ENCODE assay signal across 11 cellular contexts in genomic region chrX:10176121-10177003, GRCh38. TPM values are rescaled to one million over a fixed set of nuclear protein-coding genes. Genes with fewer than 3 reads are reported as not detected.
DNase-seq lines count a peak whose midpoint lies in the region; ATAC-seq, FAIRE-seq and TF ChIP-seq lines count a peak whose summit lies in the region.
"Had no signal": no experiment of that assay in that cellular context is flagged by ENCODE, and none has a peak within 500 bp of the region (broad histone marks: within the 10 kb centered on the region; RNA-seq: fewer than 3 reads in every experiment).

No MANE protein-coding gene starts in this region.

- H3K4me3 Mint-ChIP-seq in CD14-positive monocyte (peak overlapping the region; percentile 48 to 62), astrocyte (ENCODE audit: unreplicated experiment) (no peak overlapping the region)

- TF ChIP-seq CTCF in CD14-positive monocyte (IDR thresholded peaks at IDR 0.05) (no peak), astrocyte (IDR thresholded peaks at IDR 0.05; ENCODE audit: insufficient read depth, low read depth, low read length) (no peak), mucosa of descending colon (IDR thresholded peaks at IDR 0.05) (no peak)

- H3K36me3 ChIP-seq in astrocyte (ENCODE audit: insufficient read depth, low read length) (no peaks in the 10 kb centered on the region), mucosa of descending colon (ENCODE audit: low read depth) (no peaks in the 10 kb centered on the region)

- H3K9me3 Mint-ChIP-seq in CD14-positive monocyte = peaks cover 0 to 2% (median 0%) of the 10 kb centered on the region in 7 donors
- no peaks in the 10 kb centered on the region for H3K9me3 Mint-ChIP-seq in astrocyte (ENCODE audit: unreplicated experiment)

- peak overlapping the region; percentile 78 for H3K9ac ChIP-seq in astrocyte (ENCODE audit: low read length)

- peak; percentile 86 for ATAC-seq in HG03442 (IDR thresholded peaks at IDR 0.05; ENCODE audit: unreplicated experiment)
- ATAC-seq in mucosa of descending colon = peak; percentile 77
- ATAC-seq in GM19023 (IDR thresholded peaks at IDR 0.05; ENCODE audit: unreplicated experiment) = no peak

- H3K4me3 ChIP-seq in astrocyte (ENCODE audit: insufficient read depth, low read depth, low read length) (no peak overlapping the region), mucosa of descending colon (no peak overlapping the region)

- H3K27me3 Mint-ChIP-seq in CD14-positive monocyte (ENCODE audit: low read depth in 3 of 3) (peaks cover 2 to 11% (median 3%) of the 10 kb centered on the region in 3 donors), astrocyte (ENCODE audit: low read depth, unreplicated experiment) (no peaks in the 10 kb centered on the region)

- no peak overlapping the region for H3K4me2 ChIP-seq in astrocyte (ENCODE audit: low read length)

- DNase-seq in CD14-positive monocyte (ENCODE audit: low spot score) = no peak
- DNase-seq in astrocyte (ENCODE audit: low read depth) = no peak
- DNase-seq in mucosa of descending colon = peak in 1 of 3 donors; percentile 14
- no peak for DNase-seq in NCI-H2081 treated with DMSO at 0.1 percent for 48 hours (lab: John Stamatoyannopoulos, UW)
- no peak for DNase-seq in activated CD4-positive, alpha-beta T cell treated with anti-CD3 and anti-CD28 coated beads for 48 hours
- DNase-seq in SK-N-DZ (ENCODE audit: low spot score) = no peak
- DNase-seq: activated CD8-positive, alpha-beta memory T cell treated with anti-CD3 and anti-CD28 coated beads, Interleukin-2, amount 50 U/mL, for 4 hours; central memory CD4-positive, alpha-beta T cell; NCI-H187 had no signal

- peaks cover 5% of the 10 kb centered on the region for H3K79me2 ChIP-seq in astrocyte (ENCODE audit: insufficient read depth, low read length)

- H3K36me3 Mint-ChIP-seq in CD14-positive monocyte (peaks cover 2 to 5% of the 10 kb centered on the region in 2 donors), astrocyte (ENCODE audit: low read depth, unreplicated experiment) (no peaks in the 10 kb centered on the region)

- no peaks in the 10 kb centered on the region for H4K20me1 ChIP-seq in astrocyte (ENCODE audit: insufficient read depth, low read length)

- H3K27me3 ChIP-seq in astrocyte (ENCODE audit: insufficient read depth, low read length) = no peaks in the 10 kb centered on the region

- intact Hi-C loops in CD14-positive monocyte (cut with micrococcal nuclease) (no loop called here), mucosa of descending colon (cut with DNase I, micrococcal nuclease) (no loop called here)

- FAIRE-seq in astrocyte (lab: Jason Lieb, UNC) = peak; percentile 95

- H3K27ac ChIP-seq in astrocyte (ENCODE audit: low read depth, low read length) = peak overlapping the region; percentile 7

- H3K9me3 ChIP-seq in astrocyte (ENCODE audit: insufficient read depth, low read depth, low read length) (no peaks in the 10 kb centered on the region), mucosa of descending colon (no peaks in the 10 kb centered on the region)

- H2AFZ ChIP-seq in astrocyte (ENCODE audit: low read depth, low read length) = no peak overlapping the region

- H3K4me1 Mint-ChIP-seq in CD14-positive monocyte (peaks cover 17% of the 10 kb centered on the region), astrocyte (ENCODE audit: low read depth, unreplicated experiment) (peaks cover 28% of the 10 kb centered on the region)

- H3K4me1 ChIP-seq in astrocyte (ENCODE audit: insufficient read depth, low read length) (peaks cover 18% of the 10 kb centered on the region), mucosa of descending colon (ENCODE audit: low read depth) (no peaks in the 10 kb centered on the region)

- H3K27ac Mint-ChIP-seq in CD14-positive monocyte (peak overlapping the region in 6 of 7 donors; percentile 38 to 76 (median 58)), astrocyte (ENCODE audit: unreplicated experiment) (peak overlapping the region; percentile 62)

RNA-seq across cellular contexts. Expression of gene CLCN4, which starts 19.6 kb away (rescaled TPM):
- 1 to 10 TPM; 1.3 to 1.9 TPM for polyA plus RNA-seq in CD14-positive monocyte
- total RNA-seq in astrocyte (5.9 and 7.2 TPM in 2 replicates), mucosa of descending colon (1 to 10 TPM in 2 of 3 donors, under 1 TPM in 1; 0.26 to 1.8 (median 1.7) TPM)
- polyA plus RNA-seq in SK-N-DZ (2014; cell fraction: cytosol; rRNA removed) = 2.7 and 3.1 TPM in 2 replicates
- polyA plus RNA-seq in SK-N-DZ (2014; cell fraction: nucleus; rRNA removed) = 1.1 and 1.3 TPM in 2 replicates
